Comparison of ENCODE assay signal across 17 cellular contexts in the genomic region with DNA sequence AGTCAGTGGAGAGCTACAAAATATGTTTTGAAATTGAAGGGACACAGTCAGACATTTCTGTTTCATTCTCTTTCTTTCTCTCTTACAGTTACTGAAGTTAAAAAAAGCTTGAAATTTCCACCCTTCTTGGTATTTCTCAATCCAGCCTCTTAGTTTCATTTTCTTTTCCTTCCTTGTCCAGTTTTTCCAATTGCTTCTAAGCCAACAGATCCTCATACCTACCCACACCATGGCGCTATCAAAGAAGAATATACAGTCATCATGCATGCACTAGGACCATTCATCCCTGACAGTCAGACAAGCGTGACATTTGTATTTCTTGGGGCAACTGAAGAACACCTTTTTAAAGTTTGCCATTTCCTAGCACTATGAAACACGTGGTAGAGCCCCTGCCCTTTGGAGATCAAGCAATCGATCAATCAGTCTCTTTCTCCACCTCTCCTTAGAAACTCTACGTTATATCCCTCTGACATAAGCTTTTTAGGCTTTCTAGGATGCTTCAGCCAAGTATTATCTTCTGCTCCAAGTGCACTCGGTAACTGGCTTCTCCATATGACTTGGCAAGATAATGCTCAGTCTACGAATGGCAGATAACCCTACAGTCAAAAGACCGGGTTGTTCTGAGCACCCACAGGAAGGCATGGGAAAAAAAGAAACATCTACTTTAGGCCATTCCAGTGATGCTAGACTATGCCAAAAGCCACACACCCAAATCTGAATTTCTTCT.
DNase-seq lines count a peak whose midpoint lies in the region; ATAC-seq and TF ChIP-seq lines count a peak whose summit lies in the region.
"Had no signal": no experiment of that assay in that cellular context is flagged by ENCODE, and none has a peak within 500 bp of the region (broad histone marks: within the 10 kb centered on the region; RNA-seq: fewer than 3 reads in every experiment).

No MANE protein-coding gene starts in this region.

- no peak for TF ChIP-seq CTCF in neutrophil (IDR thresholded peaks at IDR 0.05)

- H3K4me3 ChIP-seq in neutrophil (ENCODE audit: low read depth in 1 of 2, low read length in 1 of 2) = no peak overlapping the region
- H3K4me3 ChIP-seq: lung, neural progenitor cell, skin epidermis had no signal

- no peaks in the 10 kb centered on the region for H3K27me3 ChIP-seq in neutrophil
- H3K27me3 ChIP-seq: neural progenitor cell had no signal

- peaks cover 8 to 15% of the 10 kb centered on the region in 2 experiments for H3K4me1 ChIP-seq in neutrophil (ENCODE audit: control insufficient read depth in 1 of 2, insufficient read depth in 1 of 2, low read depth in 1 of 2, low read length in 1 of 2)

- ATAC-seq in HG03175 (IDR thresholded peaks at IDR 0.05; ENCODE audit: unreplicated experiment) = no peak

- peak overlapping the region; percentile 50 for H3K27ac ChIP-seq in neutrophil
- H3K27ac ChIP-seq: epithelial cell of prostate, neural progenitor cell had no signal

- DNase-seq in ACHN (peak; percentile 44), RPMI7951 (ENCODE audit: low read depth) (peak; percentile 58), fibroblast of gingiva (ENCODE audit: low read depth) (peak; percentile 24), NCI-H526 (lab: John Stamatoyannopoulos, UW) (no peak), NCI-H1105 (lab: John Stamatoyannopoulos, UW) (no peak), GM19240 (ENCODE audit: insufficient read length, low spot score) (no peak)
- DNase-seq: activated naive CD4-positive, alpha-beta T cell treated with anti-CD3 and anti-CD28 coated beads, Interleukin-2, amount 10 ng/mL, durations not matched to agents 7 days and 5 days; caudate nucleus; NCI-H1436 treated with DMSO at 0.1 percent for 48 hours; NCI-H345; SW 1271 had no signal

- in situ Hi-C loops in ACHN (cut with HindIII; ENCODE audit: low pct_ligation_motif_present, low pct_unique_long_range_greater_than_20kb, low sequenced_read_pairs) = no loop called here

- H3K9me3 ChIP-seq in neutrophil = no peaks in the 10 kb centered on the region

- H3K36me3 ChIP-seq in neutrophil = no peaks in the 10 kb centered on the region
- H3K36me3 ChIP-seq: neural progenitor cell had no signal

Comparison
In these comparisons a context has a peak if more than half of its experiments do, and no peak if none do; other contexts are left out.
1. DNase-seq: peak in ACHN (single experiment), RPMI7951 (single experiment) and fibroblast of gingiva (single experiment); none in NCI-H526 (0 of 2), NCI-H1105 (single experiment) and GM19240 (single experiment).